Comparison of ENCODE assay signal across 8 cellular contexts in the genomic region with DNA sequence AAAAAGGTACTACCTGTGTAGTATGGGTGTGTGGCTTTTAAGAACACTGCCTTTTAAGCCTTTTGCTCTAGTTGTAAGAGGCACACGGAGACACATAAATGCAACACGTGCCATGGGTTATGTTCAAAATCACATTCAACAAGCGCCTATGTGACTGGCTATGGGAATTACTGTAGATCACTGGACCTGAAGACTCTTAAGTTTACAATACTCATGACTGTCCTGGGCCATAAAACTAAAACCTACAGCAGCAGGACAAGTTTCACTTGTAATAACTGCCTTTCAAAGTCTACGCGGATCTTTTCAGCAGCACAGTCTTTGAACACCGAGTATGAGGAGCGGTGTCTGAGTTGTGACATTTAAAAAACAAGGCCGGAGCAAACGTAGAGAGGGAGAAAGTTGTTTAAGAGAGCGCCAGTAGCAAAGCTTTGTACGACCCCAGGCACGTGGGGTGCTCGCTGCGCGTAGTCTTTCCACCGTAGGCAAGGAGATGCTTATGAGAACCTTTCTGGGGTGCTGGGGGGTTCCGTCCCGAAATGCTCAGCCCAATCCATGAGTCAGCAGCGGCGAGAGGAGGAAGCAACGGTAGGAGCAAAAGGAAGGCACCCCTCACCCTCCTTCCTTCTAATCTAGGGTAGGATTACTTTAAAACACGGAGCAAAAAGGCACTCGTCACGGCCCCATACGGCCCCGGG. TPM values are rescaled to one million over a fixed set of nuclear protein-coding genes. Genes with fewer than 3 reads are reported as not detected.
DNase-seq lines count a peak whose midpoint lies in the region; ATAC-seq and TF ChIP-seq lines count a peak whose summit lies in the region.

No MANE protein-coding gene starts in this region.

- no peaks in the 10 kb centered on the region for H3K9me3 Mint-ChIP-seq in activated CD4-positive, alpha-beta memory T cell treated with anti-CD3 and anti-CD28 coated beads for 36 hours
- H3K9me3 Mint-ChIP-seq in neural crest cell (no peaks in the 10 kb centered on the region), type B pancreatic cell (no peaks in the 10 kb centered on the region)

- peak overlapping the region; percentile 90 for H3K4me3 Mint-ChIP-seq in activated CD4-positive, alpha-beta memory T cell treated with anti-CD3 and anti-CD28 coated beads for 36 hours
- peak overlapping the region; percentile 98 for H3K4me3 Mint-ChIP-seq in neural crest cell
- H3K4me3 Mint-ChIP-seq in type B pancreatic cell, result peak overlapping the region; percentile 99

- peaks cover 54% of the 10 kb centered on the region for H3K4me1 Mint-ChIP-seq in activated CD4-positive, alpha-beta memory T cell treated with anti-CD3 and anti-CD28 coated beads for 36 hours (ENCODE audit: low read depth)
- H3K4me1 Mint-ChIP-seq in neural crest cell, result peaks cover 46% of the 10 kb centered on the region
- H3K4me1 Mint-ChIP-seq in type B pancreatic cell (ENCODE audit: unreplicated experiment), result peaks cover 27% of the 10 kb centered on the region

- CTCF ChIA-PET in activated CD4-positive, alpha-beta memory T cell treated with anti-CD3 and anti-CD28 coated beads for 36 hours (lab: Charles Lee), result interaction anchor here (1.0 kb wide), 1 partner anchor 10 kb away, joined by 3 read pairs; no protein-coding TSS in a partner anchor

- peaks cover 42% of the 10 kb centered on the region for H3K36me3 Mint-ChIP-seq in activated CD4-positive, alpha-beta memory T cell treated with anti-CD3 and anti-CD28 coated beads for 36 hours
- H3K36me3 Mint-ChIP-seq in neural crest cell (ENCODE audit: low read depth) (peaks cover 14% of the 10 kb centered on the region), type B pancreatic cell (peaks cover 26% of the 10 kb centered on the region)

- POLR2A ChIA-PET in activated CD4-positive, alpha-beta memory T cell treated with anti-CD3 and anti-CD28 coated beads for 36 hours (lab: Charles Lee), result interaction anchor here (0.9 to 1.1 kb wide), 4 partner anchors 10 to 36 kb away, joined by 3 to 4 read pairs (median 4); no protein-coding TSS in a partner anchor

- no peak for TF ChIP-seq CTCF in neural crest cell (conservative IDR thresholded peaks at IDR 0.05)
- TF ChIP-seq CTCF in type B pancreatic cell (conservative IDR thresholded peaks at IDR 0.05), result no peak

- DNase-seq in EH (ENCODE audit: low read depth), result peak; percentile 48
- DNase-seq in Kasumi-1 (lab: John Stamatoyannopoulos, UW), result peak; percentile 32 to 71
- DNase-seq in activated CD4-positive, alpha-beta memory T cell treated with anti-CD3 and anti-CD28 coated beads for 36 hours, result peak; percentile 46
- no peak for DNase-seq in neural crest cell (ENCODE audit: low read depth, low spot score)
- no peak for DNase-seq in type B pancreatic cell (ENCODE audit: extremely low spot score, unreplicated experiment)
- DNase-seq in ureter (ENCODE audit: low spot score), result no peak

- peak overlapping the region; percentile 96 for H3K27ac Mint-ChIP-seq in activated CD4-positive, alpha-beta memory T cell treated with anti-CD3 and anti-CD28 coated beads for 36 hours
- H3K27ac Mint-ChIP-seq in neural crest cell (ENCODE audit: unreplicated experiment), result peak overlapping the region; percentile 97
- peak overlapping the region; percentile 95 for H3K27ac Mint-ChIP-seq in type B pancreatic cell

- intact Hi-C loops in activated CD4-positive, alpha-beta memory T cell treated with anti-CD3 and anti-CD28 coated beads for 36 hours (cut with micrococcal nuclease), result loop anchor here (2.0 to 10.0 kb wide), 2 partner anchors 17 to 1601 kb away; no protein-coding TSS in a partner anchor

- H3K27me3 Mint-ChIP-seq in activated CD4-positive, alpha-beta memory T cell treated with anti-CD3 and anti-CD28 coated beads for 36 hours, result no peaks in the 10 kb centered on the region
- H3K27me3 Mint-ChIP-seq in neural crest cell (ENCODE audit: low read depth) (no peaks in the 10 kb centered on the region), type B pancreatic cell (no peaks in the 10 kb centered on the region)

- ATAC-seq in GM21423 (IDR thresholded peaks at IDR 0.05; ENCODE audit: unreplicated experiment), result peak; percentile 3
- ATAC-seq in esophagus mucosa, result peak; percentile 33

RNA-seq across cellular contexts. Expression of a gene that starts 0.7 kb away (rescaled TPM):
- 10 to 100 TPM; 51.1 to 51.5 TPM for total RNA-seq in activated CD4-positive, alpha-beta memory T cell treated with anti-CD3 and anti-CD28 coated beads for 36 hours
- total RNA-seq in esophagus mucosa (14.6 TPM), neural crest cell (28.9 and 36.9 TPM in 2 replicates), type B pancreatic cell (ENCODE audit: low replicate concordance) (28.2 and 29.9 TPM in 2 replicates), ureter (27.3 TPM)

RNA-seq across cellular contexts. Expression of a gene that starts 3.5 kb away (rescaled TPM):
- total RNA-seq in activated CD4-positive, alpha-beta memory T cell treated with anti-CD3 and anti-CD28 coated beads for 36 hours, result 100 to 1,000 TPM; 161 to 165 TPM
- total RNA-seq in esophagus mucosa, result 73.1 TPM
- 122 and 124 TPM in 2 replicates for total RNA-seq in neural crest cell
- total RNA-seq in type B pancreatic cell (ENCODE audit: low replicate concordance), result 108 and 109 TPM in 2 replicates
- total RNA-seq in ureter, result 96.1 TPM

RNA-seq across cellular contexts. Expression of a gene that starts 46.7 kb away (rescaled TPM):
- total RNA-seq in activated CD4-positive, alpha-beta memory T cell treated with anti-CD3 and anti-CD28 coated beads for 36 hours, result 10 to 100 TPM; 81.9 to 85.0 TPM
- total RNA-seq in esophagus mucosa, result 42.0 TPM
- total RNA-seq in neural crest cell, result 64.4 and 69.5 TPM in 2 replicates
- 70.8 and 72.0 TPM in 2 replicates for total RNA-seq in type B pancreatic cell (ENCODE audit: low replicate concordance)
- total RNA-seq in ureter, result 54.9 TPM

Comparison
In these comparisons a context has a peak if more than half of its experiments do, and no peak if none do; other contexts are left out.
1. DNase-seq: peak in EH (single experiment), Kasumi-1 (2 of 2) and activated CD4-positive, alpha-beta memory T cell treated with anti-CD3 and anti-CD28 coated beads for 36 hours (single experiment); none in neural crest cell (single experiment), type B pancreatic cell (single experiment) and ureter (single experiment).
2. Peak in every context shown above with its lines, with median percentiles within 50 percentile points of each other: H3K27ac Mint-ChIP-seq and H3K4me3 Mint-ChIP-seq.